In genomic region chr13:43587376-43587775, GRCh38 we compare ENCODE assay signal across 34 cellular contexts.
"Had no signal": no experiment of that assay in that cellular context is flagged by ENCODE, and none has a peak within 500 bp of the region (broad histone marks: within the 10 kb centered on the region; RNA-seq: fewer than 3 reads in every experiment).

No MANE protein-coding gene starts in this region.

- H3K36me3 ChIP-seq: adrenal gland, ascending aorta, brain microvascular endothelial cell, breast epithelium, cardiac muscle cell had no signal

- H3K4me3 ChIP-seq: adrenal gland, ascending aorta, body of pancreas, breast epithelium, cardiac muscle cell had no signal

- H3K9me3 ChIP-seq: adrenal gland, ascending aorta, body of pancreas, breast epithelium had no signal

- DNase-seq: activated effector memory CD4-positive, alpha-beta T cell treated with anti-CD3 and anti-CD28 coated beads, Interleukin-2, amount 50 U/mL, for 16 hours; activated effector memory CD4-positive, alpha-beta T cell treated with Interleukin-2 at 50 U/mL for 16 hours; activated gamma-delta T cell; activated gamma-delta T cell treated with Interleukin-2 at 50 U/mL for 16 hours; activated naive CD4-positive, alpha-beta T cell; activated naive CD4-positive, alpha-beta T cell treated with anti-CD3 and anti-CD28 coated beads for 36 hours; activated naive CD4-positive, alpha-beta T cell treated with anti-CD3 and anti-CD28 coated beads, Interleukin-2, amount 10 ng/mL, durations not matched to agents 7 days and 5 days; activated naive CD4-positive, alpha-beta T cell treated with anti-CD3 and anti-CD28 coated beads, Interleukin-2, amount 50 U/mL, for 16 hours; activated naive CD4-positive, alpha-beta T cell treated with Interleukin-2 at 50 U/mL for 16 hours; activated naive CD8-positive, alpha-beta T cell treated with anti-CD3 and anti-CD28 coated beads for 36 hours; activated naive CD8-positive, alpha-beta T cell treated with anti-CD3 and anti-CD28 coated beads, Interleukin-2, amount 10 ng/mL, durations not matched to agents 7 days and 5 days; activated naive CD8-positive, alpha-beta T cell treated with anti-CD3 and anti-CD28 coated beads, Interleukin-2, amount 50 U/mL, for 24 hours; activated T-cell treated with anti-CD3 and anti-CD28 coated beads, Interleukin-2, amount 50 U/mL, for 1 hour; activated T-cell treated with anti-CD3 and anti-CD28 coated beads, Interleukin-2, amount 50 U/mL, for 24 hours; activated T-cell treated with anti-CD3 and anti-CD28 coated beads, Interleukin-2, amount 50 U/mL, for 4 hours; activated T-cell treated with anti-CD3 and anti-CD28 coated beads, Interleukin-2, amount 50 U/mL, for 48 hours; activated T-cell treated with anti-CD3 and anti-CD28 coated beads, Interleukin-2, amount 50 U/mL, for 72 hours; adrenal gland; amniotic stem cell; amygdala; anterior cingulate cortex; aorta; body of pancreas; brain microvascular endothelial cell; caudate nucleus; central memory CD4-positive, alpha-beta T cell; cerebellar nuclear complex had no signal

- FAIRE-seq: astrocyte, bronchial epithelial cell had no signal

- ATAC-seq: activated naive CD4-positive, alpha-beta T cell treated with anti-CD3 and anti-CD28 coated beads, Interleukin-2, amount 50 U/mL, for 72 hours; activated naive CD8-positive, alpha-beta T cell treated with anti-CD3 and anti-CD28 coated beads, Interleukin-2, amount 50 U/mL, for 24 hours; activated T-cell treated with anti-CD3 and anti-CD28 coated beads, Interleukin-2, amount 50 U/mL, for 4 hours; activated T-cell treated with anti-CD3 and anti-CD28 coated beads, Interleukin-2, amount 50 U/mL, for 72 hours; activated T-helper 17 cell treated with anti-CD3 and anti-CD28 coated beads, Interleukin-2, amount 50 U/mL, for 72 hours; body of pancreas had no signal

- H3K27ac ChIP-seq: adrenal gland, ascending aorta, body of pancreas, brain microvascular endothelial cell, breast epithelium, cardiac muscle cell had no signal

- H3K27me3 ChIP-seq: adrenal gland, ascending aorta, body of pancreas, brain microvascular endothelial cell, breast epithelium, cardiac muscle cell had no signal

- H3K4me1 ChIP-seq: adrenal gland, ascending aorta, body of pancreas, breast epithelium had no signal
